ENCODE assay signal across 22 cellular contexts in the genomic region with DNA sequence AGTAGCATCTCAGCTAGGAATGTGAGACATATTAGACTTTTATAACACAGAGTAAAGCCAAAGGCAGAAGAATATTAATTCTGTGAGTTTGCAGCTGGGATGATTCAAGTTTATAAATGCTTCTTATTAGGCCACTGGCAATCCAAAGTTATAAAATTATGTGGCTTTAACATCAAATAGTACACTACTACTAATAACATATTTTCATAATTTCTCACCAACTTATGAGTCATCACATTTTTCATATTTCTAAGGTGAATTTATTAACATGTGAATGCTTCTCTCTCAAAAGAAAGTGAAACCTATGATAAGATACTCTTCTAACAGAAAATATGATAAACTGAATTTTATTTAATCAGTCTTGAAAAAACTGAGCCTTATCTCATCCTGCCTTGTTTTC.
"Had no signal": no experiment of that assay in that cellular context is flagged by ENCODE, and none has a peak within 500 bp of the region (broad histone marks: within the 10 kb centered on the region; RNA-seq: fewer than 3 reads in every experiment).

No MANE protein-coding gene starts in this region.

- H3K4me1 ChIP-seq: esophagus squamous epithelium, gastroesophageal sphincter, heart left ventricle, lower lobe of right lung, sigmoid colon, vagina had no signal

- DNase-seq: activated CD4-positive, alpha-beta memory T cell treated with anti-CD3 and anti-CD28 coated beads for 36 hours; activated CD4-positive, alpha-beta T cell treated with anti-CD3 and anti-CD28 coated beads for 48 hours; activated effector memory CD4-positive, alpha-beta T cell treated with Interleukin-2 at 50 U/mL for 16 hours; activated naive CD4-positive, alpha-beta T cell treated with anti-CD3 and anti-CD28 coated beads for 36 hours; activated naive CD8-positive, alpha-beta T cell treated with anti-CD3 and anti-CD28 coated beads, Interleukin-2, amount 10 ng/mL, durations not matched to agents 7 days and 5 days; activated T-cell treated with anti-CD3 and anti-CD28 coated beads, Interleukin-2, amount 50 U/mL, for 72 hours; central memory CD4-positive, alpha-beta T cell; esophagus squamous epithelium; heart left ventricle; kidney; lower lobe of right lung; naive thymus-derived CD4-positive, alpha-beta T cell; occipital lobe; posterior cingulate gyrus; sigmoid colon; stimulated activated CD4-positive, alpha-beta T cell treated with anti-CD3 and anti-CD28 coated beads, Interleukin-4, amount 100 ng/mL, for 24 hours; stimulated activated naive CD4-positive, alpha-beta T cell treated with Interleukin-2 at 50 U/mL for 16 hours; T-helper 2 cell had no signal

- H3K27me3 ChIP-seq: esophagus squamous epithelium, gastroesophageal sphincter, heart left ventricle, sigmoid colon, vagina had no signal

- H3K4me3 ChIP-seq: esophagus squamous epithelium, gastroesophageal sphincter, heart left ventricle, lower lobe of right lung, sigmoid colon, smooth muscle cell, thoracic aorta, vagina had no signal

- ATAC-seq: activated T-cell treated with anti-CD3 and anti-CD28 coated beads, Interleukin-2, amount 50 U/mL, for 72 hours; gastroesophageal sphincter; heart left ventricle; lower lobe of right lung; naive thymus-derived CD4-positive, alpha-beta T cell had no signal

- H3K36me3 ChIP-seq: esophagus squamous epithelium, gastroesophageal sphincter, heart left ventricle, lower lobe of right lung, sigmoid colon, thoracic aorta, vagina had no signal

- H3K9me3 ChIP-seq: thoracic aorta, vagina had no signal
